ENCODE assay signal across 8 cellular contexts in the genomic region with DNA sequence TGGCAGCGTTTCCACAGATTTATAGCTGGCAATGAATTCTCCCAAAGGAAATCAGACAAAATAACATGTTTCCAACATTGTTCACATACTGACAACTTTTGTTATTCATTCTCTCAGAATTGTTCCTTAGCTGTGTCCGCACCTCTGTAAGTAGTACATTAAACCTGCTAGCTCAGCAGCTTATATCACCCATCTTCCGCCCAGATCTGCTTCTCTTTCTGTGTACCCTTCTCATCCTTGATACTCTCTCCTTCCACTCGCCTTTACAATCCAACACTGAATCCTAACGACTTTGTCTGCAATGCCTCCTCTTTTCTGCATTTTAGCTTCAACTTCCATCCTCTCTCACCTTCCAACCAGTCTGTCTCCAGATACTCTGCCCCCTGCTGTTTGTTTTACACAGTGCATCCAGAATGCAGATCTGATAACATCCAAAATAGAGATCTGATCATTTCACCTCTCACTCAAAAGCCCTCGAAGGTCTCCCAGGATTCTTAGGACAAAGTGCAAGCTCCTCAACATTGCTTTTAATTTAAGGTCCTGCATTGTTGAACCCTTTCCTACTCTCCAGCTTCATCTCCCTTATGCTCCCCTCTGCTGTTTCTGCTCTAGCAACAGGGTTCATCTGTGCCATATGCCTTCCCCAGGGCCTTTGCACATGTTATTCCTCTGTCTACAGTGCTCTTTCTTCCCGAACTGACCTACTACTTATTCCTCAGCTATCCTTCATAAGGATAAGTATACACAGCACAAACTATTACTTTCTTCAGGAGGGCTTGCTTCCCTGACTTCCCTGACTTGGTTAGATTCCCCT.
DNase-seq lines count a peak whose midpoint lies in the region; ATAC-seq and TF ChIP-seq lines count a peak whose summit lies in the region.

No MANE protein-coding gene starts in this region.

- no peak overlapping the region for H3K27ac Mint-ChIP-seq in neural crest cell (ENCODE audit: unreplicated experiment)

- no peak overlapping the region for H3K27ac ChIP-seq in Peyer's patch

- TF ChIP-seq CTCF in AG09309 (IDR thresholded peaks at IDR 0.05; ENCODE audit: control insufficient read depth, insufficient read depth, low read depth, low read length, missing control alignments) (peak; percentile 55), GM12873 (IDR thresholded peaks at IDR 0.05; ENCODE audit: insufficient read depth, low read depth, low read length, missing control alignments) (peak; percentile 62), Peyer's patch (IDR thresholded peaks at IDR 0.05) (peak in 4 of 6 experiments; percentile 27 to 50 (median 46)), choroid plexus epithelial cell (conservative IDR thresholded peaks at IDR 0.05; ENCODE audit: low read depth, low read length) (peak; percentile 64), neural crest cell (conservative IDR thresholded peaks at IDR 0.05) (peak; percentile 54)

- H3K4me1 Mint-ChIP-seq in neural crest cell, result no peaks in the 10 kb centered on the region

- no peaks in the 10 kb centered on the region for H3K27me3 Mint-ChIP-seq in neural crest cell (ENCODE audit: low read depth)

- ATAC-seq in esophagus mucosa (no peak), HG03354 (IDR thresholded peaks at IDR 0.05; ENCODE audit: poor library complexity, severe bottlenecking, unreplicated experiment) (no peak), GM18907 (IDR thresholded peaks at IDR 0.05; ENCODE audit: unreplicated experiment) (no peak)

- no peaks in the 10 kb centered on the region for H3K36me3 ChIP-seq in Peyer's patch

- no peak for TF ChIP-seq POLR2A in Peyer's patch (IDR thresholded peaks at IDR 0.05)

- DNase-seq in AG09309 (ENCODE audit: low read depth) (no peak), Peyer's patch (no peak), choroid plexus epithelial cell (ENCODE audit: low read depth) (peak; percentile 39), neural crest cell (ENCODE audit: low read depth, low spot score) (peak; percentile 12)

- H3K4me3 Mint-ChIP-seq in neural crest cell, result no peak overlapping the region

- H3K9me3 Mint-ChIP-seq in neural crest cell, result peaks cover 11% of the 10 kb centered on the region

- no peaks in the 10 kb centered on the region for H3K9me3 ChIP-seq in Peyer's patch

- no peaks in the 10 kb centered on the region for H3K4me1 ChIP-seq in Peyer's patch

- H3K27me3 ChIP-seq in Peyer's patch, result no peaks in the 10 kb centered on the region

- H3K36me3 Mint-ChIP-seq in neural crest cell (ENCODE audit: low read depth), result no peaks in the 10 kb centered on the region

- H3K4me3 ChIP-seq in AG09309 (ENCODE audit: control insufficient read depth, low read depth, low read length) (no peak overlapping the region), Peyer's patch (no peak overlapping the region), choroid plexus epithelial cell (ENCODE audit: low read depth, low read length) (no peak overlapping the region)

Comparison
In these comparisons a context has a peak if more than half of its experiments do, and no peak if none do; other contexts are left out.
1. DNase-seq: peak in choroid plexus epithelial cell (single experiment) and neural crest cell (single experiment); none in AG09309 (single experiment) and Peyer's patch (0 of 3).
2. Peak in every context shown above with its lines, with median percentiles within 50 percentile points of each other: CTCF ChIP-seq.